In the genomic region with DNA sequence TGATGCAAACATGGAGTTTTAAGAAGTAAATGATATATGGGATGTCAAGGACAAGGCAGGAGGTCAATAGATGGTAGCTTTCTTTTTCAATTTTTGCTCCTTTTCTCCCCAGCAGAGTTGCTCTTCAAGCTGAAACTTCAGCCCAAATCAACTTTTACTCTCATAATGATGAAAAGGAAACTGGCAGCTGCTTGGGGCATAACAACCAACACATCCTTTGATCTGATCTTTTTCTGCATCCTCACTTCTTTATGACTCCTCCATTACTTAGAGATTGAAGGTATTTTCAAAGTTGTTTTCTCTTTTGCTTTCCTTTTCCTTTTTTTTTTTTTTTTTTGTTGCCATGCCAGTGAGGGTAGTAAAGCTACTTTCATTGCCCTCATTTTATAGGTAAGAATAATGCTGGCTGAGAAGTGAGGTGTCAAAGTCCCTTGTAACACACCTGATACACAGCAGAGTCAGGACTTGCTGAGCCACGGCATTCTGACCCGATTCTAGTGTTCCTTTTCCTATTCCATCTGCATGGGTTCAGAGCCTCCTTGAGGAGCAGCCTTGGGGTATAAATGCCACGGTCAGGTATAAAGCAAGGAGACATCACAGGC, we compare ENCODE assay signal across 10 cellular contexts. TPM values are rescaled to one million over a fixed set of nuclear protein-coding genes. Genes with fewer than 3 reads are reported as not detected.
DNase-seq lines count a peak whose midpoint lies in the region; ATAC-seq, FAIRE-seq and TF ChIP-seq lines count a peak whose summit lies in the region.
"Had no signal": no experiment of that assay in that cellular context is flagged by ENCODE, and none has a peak within 500 bp of the region (broad histone marks: within the 10 kb centered on the region; RNA-seq: fewer than 3 reads in every experiment).

No MANE protein-coding gene starts in this region.

- CTCF ChIA-PET in activated CD8-positive, alpha-beta T cell treated with anti-CD3 and anti-CD28 coated beads, Interleukin-2, amount 10 ng/mL, durations not matched to agents 7 days and 5 days (lab: Charles Lee): interaction anchor here (1.0 to 3.7 kb wide), 4 partner anchors 8 to 291 kb away, joined by 3 to 28 read pairs (median 3); no protein-coding TSS in a partner anchor

- no peak overlapping the region for H3K4me3 ChIP-seq in foreskin fibroblast (ENCODE audit: low read depth in 1 of 2, low read length in 2 of 2)
- H3K4me3 ChIP-seq: SJCRH30 had no signal

- H3K4me3 Mint-ChIP-seq in activated CD8-positive, alpha-beta T cell treated with anti-CD3 and anti-CD28 coated beads, Interleukin-2, amount 10 ng/mL, durations not matched to agents 7 days and 5 days: no peak overlapping the region

- peaks cover 46% of the 10 kb centered on the region for H3K4me1 Mint-ChIP-seq in activated CD8-positive, alpha-beta T cell treated with anti-CD3 and anti-CD28 coated beads, Interleukin-2, amount 10 ng/mL, durations not matched to agents 7 days and 5 days (ENCODE audit: low read depth)

- H3K9me3 Mint-ChIP-seq in activated CD8-positive, alpha-beta T cell treated with anti-CD3 and anti-CD28 coated beads, Interleukin-2, amount 10 ng/mL, durations not matched to agents 7 days and 5 days (ENCODE audit: insufficient read depth): no peaks in the 10 kb centered on the region

- H3K27ac Mint-ChIP-seq in activated CD8-positive, alpha-beta T cell treated with anti-CD3 and anti-CD28 coated beads, Interleukin-2, amount 10 ng/mL, durations not matched to agents 7 days and 5 days: peak overlapping the region; percentile 69

- FAIRE-seq in urothelium cell line (lab: Jason Lieb, UNC): no peak

- POLR2A ChIA-PET in activated CD8-positive, alpha-beta T cell treated with anti-CD3 and anti-CD28 coated beads, Interleukin-2, amount 10 ng/mL, durations not matched to agents 7 days and 5 days (lab: Charles Lee): interaction anchor here (0.6 kb wide), 1 partner anchor 20 kb away, joined by 3 read pairs; no protein-coding TSS in a partner anchor

- peaks cover 6% of the 10 kb centered on the region for H3K36me3 Mint-ChIP-seq in activated CD8-positive, alpha-beta T cell treated with anti-CD3 and anti-CD28 coated beads, Interleukin-2, amount 10 ng/mL, durations not matched to agents 7 days and 5 days (ENCODE audit: low read depth)

- no peak for TF ChIP-seq CTCF in foreskin fibroblast (IDR thresholded peaks at IDR 0.05; ENCODE audit: low read depth, low read length)

- no peaks in the 10 kb centered on the region for H3K27me3 Mint-ChIP-seq in activated CD8-positive, alpha-beta T cell treated with anti-CD3 and anti-CD28 coated beads, Interleukin-2, amount 10 ng/mL, durations not matched to agents 7 days and 5 days (ENCODE audit: low read depth)

- DNase-seq in activated CD8-positive, alpha-beta T cell treated with anti-CD3 and anti-CD28 coated beads, Interleukin-2, amount 10 ng/mL, durations not matched to agents 7 days and 5 days: no peak
- DNase-seq in GOT3 (lab: John Stamatoyannopoulos, UW) (no peak), urothelium cell line (ENCODE audit: low spot score) (no peak), foreskin fibroblast (no peak), DMS153 (lab: John Stamatoyannopoulos, UW) (no peak)
- DNase-seq: activated CD4-positive, alpha-beta T cell treated with anti-CD3 and anti-CD28 coated beads, Interleukin-2, amount 50 U/mL, for 4 hours; SJCRH30 had no signal

- ATAC-seq in GM18502 (IDR thresholded peaks at IDR 0.05; ENCODE audit: poor library complexity, unreplicated experiment): peak; percentile 70
- peak; percentile 72 for ATAC-seq in GM19351 (IDR thresholded peaks at IDR 0.05; ENCODE audit: unreplicated experiment)
- ATAC-seq in HG02970 (IDR thresholded peaks at IDR 0.05; ENCODE audit: low FRiP score, unreplicated experiment): peak; percentile 75
- peak; percentile 62 for ATAC-seq in activated CD8-positive, alpha-beta T cell treated with anti-CD3 and anti-CD28 coated beads, Interleukin-2, amount 10 ng/mL, durations not matched to agents 7 days and 5 days

RNA-seq across cellular contexts. Expression of a gene that starts 26.9 kb away (rescaled TPM):
- 1 to 10 TPM; 1.3 to 1.7 TPM for total RNA-seq in activated CD8-positive, alpha-beta T cell treated with anti-CD3 and anti-CD28 coated beads, Interleukin-2, amount 10 ng/mL, durations not matched to agents 7 days and 5 days
